ENCODE assay signal across 33 cellular contexts in genomic region chr2:149525323-149525722, GRCh38.
A peak's percentile ranks its signal among the peaks of the same experiment; 100 is the strongest.
DNase-seq lines count a peak whose midpoint lies in the region; ATAC-seq, FAIRE-seq and TF ChIP-seq lines count a peak whose summit lies in the region.
"Had no signal": no experiment of that assay in that cellular context is flagged by ENCODE, and none has a peak within 500 bp of the region (broad histone marks: within the 10 kb centered on the region; RNA-seq: fewer than 3 reads in every experiment).

No MANE protein-coding gene starts in this region.

- 82 to 96% (median 92%) methylated on average over 5 to 9 of the region's 9 CpGs for WGBS in spleen, 5 donors

- H3K27ac Mint-ChIP-seq in GM23338: no peak overlapping the region
- H3K27ac Mint-ChIP-seq: B cell; CD4-positive, alpha-beta memory T cell; CD4-positive, alpha-beta T cell; CD4-positive, CD25-positive, alpha-beta regulatory T cell; CD8-positive, alpha-beta memory T cell; CD8-positive, alpha-beta T cell had no signal

- H3K4me1 ChIP-seq in kidney (ENCODE audit: control insufficient read depth in 1 of 2, insufficient read depth in 1 of 2, low read depth in 1 of 2, low read length in 2 of 2) (no peaks in the 10 kb centered on the region), spleen (no peaks in the 10 kb centered on the region), GM23338 (ENCODE audit: insufficient read depth) (no peaks in the 10 kb centered on the region)
- H3K4me1 ChIP-seq: A549; BE2C; BLaER1; BLaER1 treated with 17β-estradiol and CSF1 and Interleukin-3, amounts not matched to agents 10 nM and 100 nM; Caco-2 had no signal

- H3K4me2 ChIP-seq in GM23338: no peak overlapping the region
- H3K4me2 ChIP-seq: A549; BLaER1; BLaER1 treated with 17β-estradiol and CSF1 and Interleukin-3, amounts not matched to agents 10 nM and 100 nM had no signal

- H3K9me2 ChIP-seq in GM23338 (ENCODE audit: insufficient read depth): peaks cover 6% of the 10 kb centered on the region; the same call in 1 of the 2 replicates

- H3K9me3 ChIP-seq in kidney (ENCODE audit: control insufficient read depth in 1 of 2, low read length in 2 of 2): peaks cover 0 to 4% of the 10 kb centered on the region in 2 donors
- peaks cover 0 to 14% (median 5%) of the 10 kb centered on the region in 8 donors for H3K9me3 ChIP-seq in spleen
- H3K9me3 ChIP-seq: A549, BE2C, BLaER1 had no signal

- no peak overlapping the region for H2AFZ ChIP-seq in GM23338

- H3K4me3 ChIP-seq in kidney (ENCODE audit: low read length in 2 of 2): no peak overlapping the region
- no peak overlapping the region for H3K4me3 ChIP-seq in spleen
- no peak overlapping the region for H3K4me3 ChIP-seq in GM23338
- H3K4me3 ChIP-seq: A549; BLaER1; BLaER1 treated with 17β-estradiol and CSF1 and Interleukin-3, amounts not matched to agents 10 nM and 100 nM had no signal

- no peaks in the 10 kb centered on the region for H4K20me1 ChIP-seq in GM23338 (replicated peaks; ENCODE audit: insufficient read depth)
- H4K20me1 ChIP-seq: BLaER1; BLaER1 treated with 17β-estradiol and CSF1 and Interleukin-3, amounts not matched to agents 10 nM and 100 nM had no signal

- H3K27me3 ChIP-seq in spleen (replicated peaks in 1 of 7): peaks cover 0 to 7% (median 0%) of the 10 kb centered on the region in 7 donors
- H3K27me3 ChIP-seq in GM23338 (ENCODE audit: insufficient read depth): no peaks in the 10 kb centered on the region
- H3K27me3 ChIP-seq: BE2C; BLaER1; BLaER1 treated with 17β-estradiol and CSF1 and Interleukin-3, amounts not matched to agents 10 nM and 100 nM had no signal

- no peak for FAIRE-seq in kidney (lab: Jason Lieb, UNC)
- FAIRE-seq: A204.1, A549, D721Med had no signal

- H3K9ac ChIP-seq in kidney (ENCODE audit: low read length in 2 of 2): no peak overlapping the region
- H3K9ac ChIP-seq: BLaER1; BLaER1 treated with 17β-estradiol and CSF1 and Interleukin-3, amounts not matched to agents 10 nM and 100 nM had no signal

- H3F3A ChIP-seq in GM23338 (replicated peaks; ENCODE audit: low read depth): no peaks in the 10 kb centered on the region

- H3K4me3 Mint-ChIP-seq in GM23338: no peak overlapping the region
- H3K4me3 Mint-ChIP-seq: B cell; CD14-positive monocyte; CD4-positive, alpha-beta memory T cell; CD4-positive, alpha-beta T cell; CD4-positive, CD25-positive, alpha-beta regulatory T cell; CD8-positive, alpha-beta memory T cell; CD8-positive, alpha-beta T cell had no signal

- H3K27ac ChIP-seq in kidney (ENCODE audit: low read depth in 2 of 2, low read length in 2 of 2): no peak overlapping the region
- H3K27ac ChIP-seq in spleen: no peak overlapping the region
- no peak overlapping the region for H3K27ac ChIP-seq in GM23338 (ENCODE audit: low read depth)
- H3K27ac ChIP-seq: 22Rv1; A549; BLaER1; BLaER1 treated with 17β-estradiol and CSF1 and Interleukin-3, amounts not matched to agents 10 nM and 100 nM; C4-2B had no signal

- no peak for ATAC-seq in GM23338
- ATAC-seq: A549; CD8-positive, alpha-beta T cell had no signal

- intact Hi-C loops in kidney (cut with DNase I) (no loop called here), spleen (cut with DNase I; ENCODE audit: low total_unique reads) (no loop called here)

- H3K4me1 Mint-ChIP-seq in GM23338: peaks cover 4% of the 10 kb centered on the region; the same call in 2 of the 3 replicates
- H3K4me1 Mint-ChIP-seq: B cell; CD14-positive monocyte; CD4-positive, alpha-beta memory T cell; CD4-positive, CD25-positive, alpha-beta regulatory T cell; CD8-positive, alpha-beta memory T cell had no signal

- H3K27me3 Mint-ChIP-seq in GM23338 (ENCODE audit: insufficient read depth, low read depth, poor library complexity): no peaks in the 10 kb centered on the region

- H3K36me3 ChIP-seq in kidney (ENCODE audit: control insufficient read depth in 1 of 2, insufficient read depth in 2 of 2, low read length in 2 of 2) (no peaks in the 10 kb centered on the region), spleen (no peaks in the 10 kb centered on the region), GM23338 (ENCODE audit: insufficient read depth) (no peaks in the 10 kb centered on the region)
- H3K36me3 ChIP-seq: BE2C; BLaER1; BLaER1 treated with 17β-estradiol and CSF1 and Interleukin-3, amounts not matched to agents 10 nM and 100 nM had no signal

- DNase-seq in kidney: peak; percentile 55
- peak; percentile 54 for DNase-seq in spleen
- no peak for DNase-seq in GM23338 (ENCODE audit: low spot score)
- no peak for DNase-seq in AG08395 (ENCODE audit: low spot score)
- DNase-seq: 8988T; ACHN; AML-193; BE2C; C1 segment of cervical spinal cord; Caco-2; Calu3; CD4-positive, alpha-beta memory T cell; CD4-positive, alpha-beta T cell; CD4-positive, CD25-positive, alpha-beta regulatory T cell; CD8-positive, alpha-beta memory T cell; CD8-positive, alpha-beta T cell; COR-L47; DMS 273 treated with DMSO at 0.1 percent for 48 hours; DMS153; DMS53; DMS79; DMS79 treated with DMSO at 0.1 percent for 48 hours; DND-41; EL had no signal

- H3K9me3 Mint-ChIP-seq in GM23338: peaks cover 3% of the 10 kb centered on the region; the same call in 1 of the 3 replicates

- no peak for TF ChIP-seq POLR2A in spleen (IDR thresholded peaks at IDR 0.05)

- no peaks in the 10 kb centered on the region for H3K36me3 Mint-ChIP-seq in GM23338 (ENCODE audit: low read depth)
- H3K36me3 Mint-ChIP-seq: CD14-positive monocyte; CD4-positive, alpha-beta memory T cell; CD4-positive, CD25-positive, alpha-beta regulatory T cell; CD8-positive, alpha-beta T cell had no signal

- no peaks in the 10 kb centered on the region for H3K79me2 ChIP-seq in GM23338 (replicated peaks; ENCODE audit: insufficient read depth)

- TF ChIP-seq CTCF in kidney (IDR thresholded peaks at IDR 0.05; ENCODE audit: borderline replicate concordance, extremely low read depth, insufficient read depth) (no peak), spleen (IDR thresholded peaks at IDR 0.05 in 8 of 11, conservative IDR thresholded peaks at IDR 0.05 in 3 of 11) (no peak), GM23338 (conservative IDR thresholded peaks at IDR 0.05; ENCODE audit: low read depth in 2 of 2) (no peak)

TF ChIP-seq in GM23338, 12 proteins besides CTCF, POLR2A, EP300 and RAD21 (continues in another document):
- no peak for TF ChIP-seq POLR2AphosphoS5 (IDR thresholded peaks at IDR 0.05; ENCODE audit: low read depth)
- TF ChIP-seq, protein P1, sequence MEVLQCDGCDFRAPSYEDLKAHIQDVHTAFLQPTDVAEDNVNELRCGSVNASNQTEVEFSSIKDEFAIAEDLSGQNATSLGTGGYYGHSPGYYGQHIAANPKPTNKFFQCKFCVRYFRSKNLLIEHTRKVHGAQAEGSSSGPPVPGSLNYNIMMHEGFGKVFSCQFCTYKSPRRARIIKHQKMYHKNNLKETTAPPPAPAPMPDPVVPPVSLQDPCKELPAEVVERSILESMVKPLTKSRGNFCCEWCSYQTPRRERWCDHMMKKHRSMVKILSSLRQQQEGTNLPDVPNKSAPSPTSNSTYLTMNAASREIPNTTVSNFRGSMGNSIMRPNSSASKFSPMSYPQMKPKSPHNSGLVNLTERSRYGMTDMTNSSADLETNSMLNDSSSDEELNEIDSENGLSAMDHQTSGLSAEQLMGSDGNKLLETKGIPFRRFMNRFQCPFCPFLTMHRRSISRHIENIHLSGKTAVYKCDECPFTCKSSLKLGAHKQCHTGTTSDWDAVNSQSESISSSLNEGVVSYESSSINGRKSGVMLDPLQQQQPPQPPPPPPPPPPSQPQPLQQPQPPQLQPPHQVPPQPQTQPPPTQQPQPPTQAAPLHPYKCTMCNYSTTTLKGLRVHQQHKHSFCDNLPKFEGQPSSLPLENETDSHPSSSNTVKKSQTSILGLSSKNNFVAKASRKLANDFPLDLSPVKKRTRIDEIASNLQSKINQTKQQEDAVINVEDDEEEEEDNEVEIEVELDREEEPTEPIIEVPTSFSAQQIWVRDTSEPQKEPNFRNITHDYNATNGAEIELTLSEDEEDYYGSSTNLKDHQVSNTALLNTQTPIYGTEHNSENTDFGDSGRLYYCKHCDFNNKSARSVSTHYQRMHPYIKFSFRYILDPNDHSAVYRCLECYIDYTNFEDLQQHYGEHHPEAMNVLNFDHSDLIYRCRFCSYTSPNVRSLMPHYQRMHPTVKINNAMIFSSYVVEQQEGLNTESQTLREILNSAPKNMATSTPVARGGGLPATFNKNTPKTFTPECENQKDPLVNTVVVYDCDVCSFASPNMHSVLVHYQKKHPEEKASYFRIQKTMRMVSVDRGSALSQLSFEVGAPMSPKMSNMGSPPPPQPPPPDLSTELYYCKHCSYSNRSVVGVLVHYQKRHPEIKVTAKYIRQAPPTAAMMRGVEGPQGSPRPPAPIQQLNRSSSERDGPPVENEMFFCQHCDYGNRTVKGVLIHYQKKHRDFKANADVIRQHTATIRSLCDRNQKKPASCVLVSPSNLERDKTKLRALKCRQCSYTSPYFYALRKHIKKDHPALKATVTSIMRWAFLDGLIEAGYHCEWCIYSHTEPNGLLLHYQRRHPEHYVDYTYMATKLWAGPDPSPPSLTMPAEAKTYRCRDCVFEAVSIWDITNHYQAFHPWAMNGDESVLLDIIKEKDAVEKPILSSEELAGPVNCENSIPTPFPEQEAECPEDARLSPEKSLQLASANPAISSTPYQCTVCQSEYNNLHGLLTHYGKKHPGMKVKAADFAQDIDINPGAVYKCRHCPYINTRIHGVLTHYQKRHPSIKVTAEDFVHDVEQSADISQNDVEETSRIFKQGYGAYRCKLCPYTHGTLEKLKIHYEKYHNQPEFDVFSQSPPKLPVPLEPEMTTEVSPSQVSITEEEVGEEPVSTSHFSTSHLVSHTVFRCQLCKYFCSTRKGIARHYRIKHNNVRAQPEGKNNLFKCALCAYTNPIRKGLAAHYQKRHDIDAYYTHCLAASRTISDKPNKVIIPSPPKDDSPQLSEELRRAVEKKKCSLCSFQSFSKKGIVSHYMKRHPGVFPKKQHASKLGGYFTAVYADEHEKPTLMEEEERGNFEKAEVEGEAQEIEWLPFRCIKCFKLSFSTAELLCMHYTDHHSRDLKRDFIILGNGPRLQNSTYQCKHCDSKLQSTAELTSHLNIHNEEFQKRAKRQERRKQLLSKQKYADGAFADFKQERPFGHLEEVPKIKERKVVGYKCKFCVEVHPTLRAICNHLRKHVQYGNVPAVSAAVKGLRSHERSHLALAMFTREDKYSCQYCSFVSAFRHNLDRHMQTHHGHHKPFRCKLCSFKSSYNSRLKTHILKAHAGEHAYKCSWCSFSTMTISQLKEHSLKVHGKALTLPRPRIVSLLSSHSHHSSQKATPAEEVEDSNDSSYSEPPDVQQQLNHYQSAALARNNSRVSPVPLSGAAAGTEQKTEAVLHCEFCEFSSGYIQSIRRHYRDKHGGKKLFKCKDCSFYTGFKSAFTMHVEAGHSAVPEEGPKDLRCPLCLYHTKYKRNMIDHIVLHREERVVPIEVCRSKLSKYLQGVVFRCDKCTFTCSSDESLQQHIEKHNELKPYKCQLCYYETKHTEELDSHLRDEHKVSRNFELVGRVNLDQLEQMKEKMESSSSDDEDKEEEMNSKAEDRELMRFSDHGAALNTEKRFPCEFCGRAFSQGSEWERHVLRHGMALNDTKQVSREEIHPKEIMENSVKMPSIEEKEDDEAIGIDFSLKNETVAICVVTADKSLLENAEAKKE (CRISPR knock-in tag; IDR thresholded peaks at IDR 0.05): no peak
- no peak for TF ChIP-seq NANOG (IDR thresholded peaks at IDR 0.05; ENCODE audit: borderline replicate concordance)
- TF ChIP-seq ZNF331 (CRISPR knock-in tag; IDR thresholded peaks at IDR 0.05; ENCODE audit: low read depth): no peak

Comparison
In these comparisons a context has a peak if more than half of its experiments do, and no peak if none do; other contexts are left out.
1. DNase-seq: peak in kidney (single experiment) and spleen (single experiment); none in GM23338 (single experiment) and AG08395 (single experiment).